27 cellular contexts compared by ENCODE assay signal in the genomic region with DNA sequence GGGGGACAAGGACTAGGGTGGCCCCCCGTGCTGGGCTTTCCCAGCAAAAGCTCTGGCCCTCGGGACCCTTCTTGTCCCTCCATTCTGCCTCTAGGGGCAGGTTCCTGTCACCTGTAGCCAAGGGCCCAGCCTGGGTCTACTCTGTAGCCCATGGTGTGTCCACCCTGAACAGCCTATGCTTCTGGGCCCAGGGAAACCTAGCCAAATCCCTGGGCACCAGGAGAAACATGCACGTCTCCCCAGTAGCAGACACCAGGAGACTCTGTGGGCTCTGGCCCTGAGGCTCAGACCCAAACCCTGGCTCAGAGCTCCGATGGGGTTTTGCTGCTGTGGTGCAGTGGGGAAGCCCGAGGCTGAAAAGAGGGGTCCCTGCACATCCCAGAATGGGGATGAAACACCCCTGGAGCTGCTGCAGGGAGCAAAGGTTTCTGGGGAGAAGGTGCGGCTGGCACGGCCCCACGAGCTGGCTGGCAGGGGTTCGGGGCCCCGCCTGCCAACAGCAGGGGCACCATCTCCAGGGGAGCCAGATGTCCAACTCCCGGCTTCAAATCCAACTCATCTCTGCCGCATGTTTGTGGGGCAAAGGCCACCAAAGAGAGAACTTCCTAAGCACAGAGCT. TPM values are rescaled to one million over a fixed set of nuclear protein-coding genes. Genes with fewer than 3 reads are reported as not detected.
DNase-seq lines count a peak whose midpoint lies in the region; ATAC-seq, FAIRE-seq and TF ChIP-seq lines count a peak whose summit lies in the region.
"Had no signal": no experiment of that assay in that cellular context is flagged by ENCODE, and none has a peak within 500 bp of the region (broad histone marks: within the 10 kb centered on the region; RNA-seq: fewer than 3 reads in every experiment).

No MANE protein-coding gene starts in this region.

- peak; percentile 60 for DNase-seq in activated effector memory CD4-positive, alpha-beta T cell treated with anti-CD3 and anti-CD28 coated beads, Interleukin-2, amount 50 U/mL, for 16 hours
- no peak for DNase-seq in activated effector memory CD4-positive, alpha-beta T cell treated with Interleukin-2 at 50 U/mL for 16 hours
- peak; percentile 24 to 29 for DNase-seq in frontal cortex (ENCODE audit: low spot score in 2 of 2)
- DNase-seq in osteoblast (ENCODE audit: insufficient read length, low spot score, missing footprints), result peak; percentile 85
- DNase-seq in erythroblast (lab: John Stamatoyannopoulos, UW), result no peak
- no peak for DNase-seq in H54 (ENCODE audit: insufficient read length, low spot score)
- DNase-seq: activated CD4-positive, alpha-beta T cell treated with anti-CD3 and anti-CD28 coated beads, Interleukin-2, amount 10 ng/mL, durations not matched to agents 24 days and 14 days; activated T-cell treated with anti-CD3 and anti-CD28 coated beads, Interleukin-2, amount 50 U/mL, for 24 hours; DMS153; esophagus squamous epithelium; foreskin keratinocyte; MV-4-11; NCI-H1436; NCI-H2081 treated with DMSO at 0.1 percent for 48 hours; PC-9; stimulated activated CD4-positive, alpha-beta T cell treated with anti-CD3 and anti-CD28 coated beads, Interleukin-4, amount 100 ng/mL, for 1 hour had no signal

- peaks cover 34% of the 10 kb centered on the region for H4K20me1 ChIP-seq in osteoblast (ENCODE audit: insufficient read depth, low read length)

- TF ChIP-seq POLR2A in erythroblast (IDR thresholded peaks at IDR 0.05; ENCODE audit: low read length) (no peak), H54 (IDR thresholded peaks at IDR 0.05; ENCODE audit: low read depth, low read length) (no peak)

- H3K36me3 ChIP-seq in HEK293 (ENCODE audit: control insufficient read depth in 2 of 2, insufficient read depth in 1 of 2, low read length in 2 of 2), result peaks cover 4 to 6% of the 10 kb centered on the region in 2 experiments; a peak in 2 of 3 replicates
- no peaks in the 10 kb centered on the region for H3K36me3 ChIP-seq in osteoblast (ENCODE audit: insufficient read depth, low read length)
- H3K36me3 ChIP-seq: SJCRH30, thyroid gland had no signal

- ATAC-seq in GM18498 (IDR thresholded peaks at IDR 0.05; ENCODE audit: unreplicated experiment), result no peak
- ATAC-seq: foreskin keratinocyte, heart left ventricle, right cardiac atrium, T-cell had no signal

- H3K9me3 ChIP-seq in HEK293 (ENCODE audit: control insufficient read depth, insufficient read depth, low read depth, low read length) (no peaks in the 10 kb centered on the region), osteoblast (ENCODE audit: low read depth, low read length) (no peaks in the 10 kb centered on the region)
- H3K9me3 ChIP-seq: A549, esophagus squamous epithelium, heart left ventricle, SJCRH30, stomach, thyroid gland had no signal

- FAIRE-seq in frontal cortex (lab: Jason Lieb, UNC) (no peak), H54 (lab: Jason Lieb, UNC) (no peak)
- FAIRE-seq: A549, endometrium, kidney had no signal

- no peaks in the 10 kb centered on the region for H3K27me3 ChIP-seq in osteoblast (ENCODE audit: insufficient read depth, low read length)
- H3K27me3 ChIP-seq: esophagus squamous epithelium, foreskin keratinocyte, heart left ventricle, SJCRH30, stomach, thyroid gland had no signal

- H3K4me2 ChIP-seq in osteoblast (ENCODE audit: insufficient read depth, low read length), result no peak overlapping the region
- H3K4me2 ChIP-seq: A549, PC-9 had no signal

- POLR2A ChIA-PET in HEK293 (lab: Yijun Ruan, JAX), result interaction anchor here (0.6 to 1.8 kb wide), 3 partner anchors 15 to 371 kb away, joined by 3 to 5 read pairs (median 5); no protein-coding TSS in a partner anchor

- H3K4me3 ChIP-seq in HEK293 (ENCODE audit: low read depth, low read length), result no peak overlapping the region
- H3K4me3 ChIP-seq in osteoblast (ENCODE audit: insufficient read depth, low read length), result no peak overlapping the region
- H3K4me3 ChIP-seq: A549, esophagus squamous epithelium, heart left ventricle, PC-9, SJCRH30, stomach, thyroid gland had no signal

- CTCF ChIA-PET in HEK293 (lab: Yijun Ruan, JAX), result interaction anchor here (0.7 to 1.8 kb wide), 8 partner anchors 17 to 379 kb away, joined by 3 to 9 read pairs (median 4); a partner anchor contains a TSS

- no peak overlapping the region for H2AFZ ChIP-seq in osteoblast (ENCODE audit: low read length)
- H2AFZ ChIP-seq: PC-9 had no signal

- H3K4me1 ChIP-seq in HEK293 (ENCODE audit: control insufficient read depth, insufficient read depth, low read length), result peaks cover 22% of the 10 kb centered on the region
- H3K4me1 ChIP-seq in osteoblast (ENCODE audit: insufficient read depth, low read length), result peaks cover 36% of the 10 kb centered on the region
- H3K4me1 ChIP-seq: foreskin keratinocyte had no signal

- H3K79me2 ChIP-seq in osteoblast (ENCODE audit: insufficient read depth, low read length), result peaks cover 22% of the 10 kb centered on the region

- TF ChIP-seq CTCF in HEK293 (tag by site-specific recombination; IDR thresholded peaks at IDR 0.05) (no peak), osteoblast (IDR thresholded peaks at IDR 0.05; ENCODE audit: extremely low read depth, low read depth, low read length) (no peak)

- H3K27ac ChIP-seq in HEK293 (ENCODE audit: extremely low read depth, low read depth, low read length), result no peak overlapping the region
- H3K27ac ChIP-seq in osteoblast (ENCODE audit: low read depth, low read length), result no peak overlapping the region
- H3K27ac ChIP-seq: foreskin keratinocyte, PC-9, SJCRH30, thyroid gland had no signal

TF ChIP-seq in HEK293, 187 proteins besides CTCF, POLR2A, EP300 and RAD21:
- TF ChIP-seq ZNF155 (tag by site-specific recombination; IDR thresholded peaks at IDR 0.05) (no peak), ZFP3 (tag by site-specific recombination; IDR thresholded peaks at IDR 0.05; ENCODE audit: low read depth) (0 out of 2 replicates have a peak, but pooled peaks have one; percentile 8)

RNA-seq across cellular contexts. Expression of a gene that starts 18.2 kb away (rescaled TPM):
- total RNA-seq in frontal cortex (54.6 TPM), osteoblast (31.5 and 35.5 TPM in 2 replicates)

Comparison
In these comparisons a context has a peak if more than half of its experiments do, and no peak if none do; other contexts are left out.
1. DNase-seq: peak in activated effector memory CD4-positive, alpha-beta T cell treated with anti-CD3 and anti-CD28 coated beads, Interleukin-2, amount 50 U/mL, for 16 hours (single experiment), frontal cortex (2 of 2) and osteoblast (single experiment); none in activated effector memory CD4-positive, alpha-beta T cell treated with Interleukin-2 at 50 U/mL for 16 hours (single experiment), erythroblast (0 of 2) and H54 (single experiment).